ENCODE assay signal across 11 cellular contexts in genomic region chr6:30494275-30494990, GRCh38. TPM values are rescaled to one million over a fixed set of nuclear protein-coding genes. Genes with fewer than 3 reads are reported as not detected.
A peak's percentile ranks its signal among the peaks of the same experiment; 100 is the strongest.
DNase-seq lines count a peak whose midpoint lies in the region; ATAC-seq, FAIRE-seq and TF ChIP-seq lines count a peak whose summit lies in the region.
"Had no signal": no experiment of that assay in that cellular context is flagged by ENCODE, and none has a peak within 500 bp of the region (broad histone marks: within the 10 kb centered on the region; RNA-seq: fewer than 3 reads in every experiment).

No MANE protein-coding gene starts in this region.

- H3K27me3 ChIP-seq in CD4-positive, CD25-positive, alpha-beta regulatory T cell (ENCODE audit: control insufficient read depth, insufficient read depth, low read length), result no peaks in the 10 kb centered on the region
- no peaks in the 10 kb centered on the region for H3K27me3 ChIP-seq in lower lobe of right lung (ENCODE audit: low read depth)

- peaks cover 70% of the 10 kb centered on the region for H3K4me1 ChIP-seq in CD4-positive, CD25-positive, alpha-beta regulatory T cell (ENCODE audit: control insufficient read depth, insufficient read depth, low read length, poor library complexity, severe bottlenecking)
- H3K4me1 ChIP-seq in lower lobe of right lung, result peaks cover 73% of the 10 kb centered on the region

- DNase-seq in CD4-positive, CD25-positive, alpha-beta regulatory T cell, result peak in 2 of 3 donors; percentile 31 to 46
- DNase-seq in GM12892 (ENCODE audit: insufficient read length) (no peak), lower lobe of right lung (no peak), NCI-H2107 treated with DMSO at 0.1 percent for 48 hours (lab: John Stamatoyannopoulos, UW; ENCODE audit: unreplicated experiment) (no peak), glutamatergic neuron (no peak), HCEC 1CT (no peak)
- peak; percentile 50 for DNase-seq in activated T-cell treated with anti-CD3 and anti-CD28 coated beads, Interleukin-2, amount 50 U/mL, for 24 hours
- DNase-seq: anterior cingulate cortex, NCI-H1105 treated with DMSO at 0.1 percent for 48 hours, NCI-H446 treated with DMSO at 0.1 percent for 48 hours had no signal

- H3K9me3 ChIP-seq in CD4-positive, CD25-positive, alpha-beta regulatory T cell (ENCODE audit: control insufficient read depth in 2 of 2, low read length in 2 of 2), result no peaks in the 10 kb centered on the region
- H3K9me3 ChIP-seq in lower lobe of right lung, result no peaks in the 10 kb centered on the region

- H3K27ac Mint-ChIP-seq in CD4-positive, CD25-positive, alpha-beta regulatory T cell, result peak overlapping the region; percentile 52 to 99 (median 84)
- peak overlapping the region; percentile 98 for H3K27ac Mint-ChIP-seq in activated T-cell treated with anti-CD3 and anti-CD28 coated beads, Interleukin-2, amount 50 U/mL, for 24 hours
- H3K27ac Mint-ChIP-seq in glutamatergic neuron (ENCODE audit: unreplicated experiment), result no peak overlapping the region

- H3K9me3 Mint-ChIP-seq in CD4-positive, CD25-positive, alpha-beta regulatory T cell, result peaks cover 0 to 3% (median 0%) of the 10 kb centered on the region in 7 donors
- H3K9me3 Mint-ChIP-seq in activated T-cell treated with anti-CD3 and anti-CD28 coated beads, Interleukin-2, amount 50 U/mL, for 24 hours, result no peaks in the 10 kb centered on the region
- H3K9me3 Mint-ChIP-seq in glutamatergic neuron (ENCODE audit: unreplicated experiment), result peaks cover 3% of the 10 kb centered on the region

- peak overlapping the region; percentile 91 to 100 (median 98) for H3K4me3 Mint-ChIP-seq in CD4-positive, CD25-positive, alpha-beta regulatory T cell
- H3K4me3 Mint-ChIP-seq in activated T-cell treated with anti-CD3 and anti-CD28 coated beads, Interleukin-2, amount 50 U/mL, for 24 hours, result peak overlapping the region; percentile 97
- H3K4me3 Mint-ChIP-seq in glutamatergic neuron (ENCODE audit: unreplicated experiment), result no peak overlapping the region

- H3K4me1 Mint-ChIP-seq in CD4-positive, CD25-positive, alpha-beta regulatory T cell, result peaks cover 21 to 78% (median 53%) of the 10 kb centered on the region in 4 donors
- H3K4me1 Mint-ChIP-seq in activated T-cell treated with anti-CD3 and anti-CD28 coated beads, Interleukin-2, amount 50 U/mL, for 24 hours (ENCODE audit: low read depth), result peaks cover 65% of the 10 kb centered on the region
- peaks cover 1% of the 10 kb centered on the region for H3K4me1 Mint-ChIP-seq in glutamatergic neuron (ENCODE audit: low read depth, unreplicated experiment)

- H3K27ac ChIP-seq in CD4-positive, CD25-positive, alpha-beta regulatory T cell (ENCODE audit: insufficient read depth, low read length, poor library complexity, severe bottlenecking), result peak overlapping the region; percentile 97
- peak overlapping the region; percentile 50 for H3K27ac ChIP-seq in lower lobe of right lung

- FAIRE-seq in GM12892 (lab: Jason Lieb, UNC), result no peak

- TF ChIP-seq POLR2A in GM12892 (IDR thresholded peaks at IDR 0.05; ENCODE audit: low read depth, low read length), result peak; percentile 9; the same call in 1 of the 2 replicates

- H3K4me3 ChIP-seq in CD4-positive, CD25-positive, alpha-beta regulatory T cell (ENCODE audit: low read depth, low read length), result peak overlapping the region; percentile 77
- H3K4me3 ChIP-seq in lower lobe of right lung, result peak overlapping the region; percentile 93

- no peak for TF ChIP-seq CTCF in lower lobe of right lung (IDR thresholded peaks at IDR 0.05)
- no peak for TF ChIP-seq CTCF in glutamatergic neuron (IDR thresholded peaks at IDR 0.05; ENCODE audit: partially characterized antibody, unreplicated experiment)

- intact Hi-C loops in lower lobe of right lung (cut with DNase I), result no loop called here

- peaks cover 7% of the 10 kb centered on the region for H3K27me3 Mint-ChIP-seq in CD4-positive, CD25-positive, alpha-beta regulatory T cell
- no peaks in the 10 kb centered on the region for H3K27me3 Mint-ChIP-seq in activated T-cell treated with anti-CD3 and anti-CD28 coated beads, Interleukin-2, amount 50 U/mL, for 24 hours
- H3K27me3 Mint-ChIP-seq in glutamatergic neuron (ENCODE audit: unreplicated experiment), result peaks cover 4% of the 10 kb centered on the region

- peaks cover 48% of the 10 kb centered on the region for H3K36me3 Mint-ChIP-seq in CD4-positive, CD25-positive, alpha-beta regulatory T cell
- peaks cover 53% of the 10 kb centered on the region for H3K36me3 Mint-ChIP-seq in activated T-cell treated with anti-CD3 and anti-CD28 coated beads, Interleukin-2, amount 50 U/mL, for 24 hours (ENCODE audit: low read depth)
- H3K36me3 Mint-ChIP-seq in glutamatergic neuron (ENCODE audit: unreplicated experiment), result no peaks in the 10 kb centered on the region

- ATAC-seq in CD4-positive, CD25-positive, alpha-beta regulatory T cell (ENCODE audit: low read depth in 2 of 2), result no peak
- no peak for ATAC-seq in lower lobe of right lung
- ATAC-seq in HG02623 (IDR thresholded peaks at IDR 0.05; ENCODE audit: unreplicated experiment), result no peak

- H3K36me3 ChIP-seq in CD4-positive, CD25-positive, alpha-beta regulatory T cell (ENCODE audit: control insufficient read depth, insufficient read depth, low read length), result peaks cover 36% of the 10 kb centered on the region
- peaks cover 43% of the 10 kb centered on the region for H3K36me3 ChIP-seq in lower lobe of right lung

RNA-seq across cellular contexts. Expression of gene HLA-E, which starts 5.1 kb away (rescaled TPM):
- 1,662 TPM for total RNA-seq in CD4-positive, CD25-positive, alpha-beta regulatory T cell
- polyA plus RNA-seq in CD4-positive, CD25-positive, alpha-beta regulatory T cell, result 1,000 to 10,000 TPM; 2,373 to 2,677 (median 2,539) TPM
- 289 TPM for polyA plus RNA-seq in GM12892 (2012; ENCODE audit: missing spikeins)
- total RNA-seq in lower lobe of right lung, result 1,079 TPM
- 18.1 TPM for total RNA-seq in glutamatergic neuron (ENCODE audit: unreplicated experiment)

Comparison
In these comparisons a context has a peak if more than half of its experiments do, and no peak if none do; other contexts are left out.
1. DNase-seq: peak in CD4-positive, CD25-positive, alpha-beta regulatory T cell (2 of 3) and activated T-cell treated with anti-CD3 and anti-CD28 coated beads, Interleukin-2, amount 50 U/mL, for 24 hours (single experiment); none in GM12892 (single experiment), lower lobe of right lung (single experiment), NCI-H2107 treated with DMSO at 0.1 percent for 48 hours (single experiment), glutamatergic neuron (single experiment) and HCEC 1CT (single experiment).
2. RNA of gene HLA-E, which starts 5.1 kb away (total RNA-seq): 1,662 TPM in CD4-positive, CD25-positive, alpha-beta regulatory T cell (single experiment) and 1,079 TPM in lower lobe of right lung (single experiment); 18.1 TPM in glutamatergic neuron (single experiment); every median in the first group is over 10 times any median in the second.